In genomic region chrX:94524867-94525266, GRCh38 we compare ENCODE assay signal across 16 cellular contexts.
DNase-seq lines count a peak whose midpoint lies in the region; ATAC-seq, FAIRE-seq and TF ChIP-seq lines count a peak whose summit lies in the region.
"Had no signal": no experiment of that assay in that cellular context is flagged by ENCODE, and none has a peak within 500 bp of the region (broad histone marks: within the 10 kb centered on the region; RNA-seq: fewer than 3 reads in every experiment).

No MANE protein-coding gene starts in this region.

- H3K27ac ChIP-seq in GM23338 (ENCODE audit: low read depth) (no peak overlapping the region), OCI-LY7 (ENCODE audit: low read depth, low read length, poor library complexity, severe bottlenecking) (no peak overlapping the region), keratinocyte (ENCODE audit: control insufficient read depth, insufficient read depth, low read length) (no peak overlapping the region), right lobe of liver (no peak overlapping the region), upper lobe of left lung (no peak overlapping the region)

- no peak overlapping the region for H3K27ac Mint-ChIP-seq in GM23338
- H3K27ac Mint-ChIP-seq: activated CD8-positive, alpha-beta T cell treated with anti-CD3 and anti-CD28 coated beads, Interleukin-2, amount 10 ng/mL, durations not matched to agents 7 days and 5 days; dendritic cell treated with granulocyte-macrophage colony-stimulating factor and Interleukin-4, amounts not matched to agents 40 ng/mL and 50 ng/mL, for 4 days had no signal

- intact Hi-C loops in OCI-LY7 (cut with micrococcal nuclease; ENCODE audit: unreplicated experiment): no loop called here
- intact Hi-C loops in right lobe of liver (cut with DNase I): no loop called here

- BruUV-seq in OCI-LY7 (replicated peaks; lab: Mats Ljungman, UMichigan): no TSS peak

- WGBS in right lobe of liver (ENCODE audit: insufficient coverage, low coverage, low lambda C conversion rate, missing lambda C conversion rate): 27% methylated on average over 1 of the region's 1 CpG
- 33 to 63% methylated on average over 1 of the region's 1 CpG for WGBS in upper lobe of left lung, 2 donors

- H3K79me2 ChIP-seq in GM23338 (replicated peaks; ENCODE audit: insufficient read depth): no peaks in the 10 kb centered on the region
- no peaks in the 10 kb centered on the region for H3K79me2 ChIP-seq in OCI-LY7 (ENCODE audit: insufficient read depth, low read depth, low read length)
- H3K79me2 ChIP-seq in keratinocyte (ENCODE audit: control insufficient read depth, insufficient read depth, low read length): no peaks in the 10 kb centered on the region

- H3K36me3 Mint-ChIP-seq in GM23338 (ENCODE audit: low read depth): peaks cover 47% of the 10 kb centered on the region

- no peak overlapping the region for H3K9ac ChIP-seq in keratinocyte (ENCODE audit: control insufficient read depth, extremely low read depth, insufficient read depth, low read length)

- TF ChIP-seq POLR2A in right lobe of liver (IDR thresholded peaks at IDR 0.05) (no peak), upper lobe of left lung (IDR thresholded peaks at IDR 0.05) (no peak)

- peaks cover 1% of the 10 kb centered on the region for H3K27me3 Mint-ChIP-seq in GM23338 (ENCODE audit: insufficient read depth, low read depth, poor library complexity)
- H3K27me3 Mint-ChIP-seq: dendritic cell treated with granulocyte-macrophage colony-stimulating factor and Interleukin-4, amounts not matched to agents 40 ng/mL and 50 ng/mL, for 4 days had no signal

- DNase-seq in GM12865 (ENCODE audit: low read depth): peak; percentile 1
- DNase-seq in GM23338 (ENCODE audit: low spot score): peak; percentile 22
- no peak for DNase-seq in OCI-LY7 (ENCODE audit: low spot score)
- DNase-seq in keratinocyte (ENCODE audit: low read depth, low spot score): no peak
- no peak for DNase-seq in activated CD8-positive, alpha-beta memory T cell treated with anti-CD3 and anti-CD28 coated beads for 24 hours
- no peak for DNase-seq in right lobe of liver
- DNase-seq in upper lobe of left lung: no peak
- DNase-seq: activated CD8-positive, alpha-beta T cell treated with anti-CD3 and anti-CD28 coated beads, Interleukin-2, amount 10 ng/mL, durations not matched to agents 7 days and 5 days; activated effector memory CD4-positive, alpha-beta T cell treated with Interleukin-2 at 50 U/mL for 16 hours; aorta; C1 segment of cervical spinal cord; Kasumi-1; NCI-H2081 had no signal

- H3K9me2 ChIP-seq in GM23338 (ENCODE audit: insufficient read depth) (no peaks in the 10 kb centered on the region), OCI-LY7 (ENCODE audit: insufficient read depth, low read length) (no peaks in the 10 kb centered on the region)

- H3K4me3 ChIP-seq in GM12865 (ENCODE audit: low read depth, low read length) (no peak overlapping the region), GM23338 (no peak overlapping the region), OCI-LY7 (ENCODE audit: low read depth, low read length, poor library complexity, severe bottlenecking) (no peak overlapping the region), keratinocyte (ENCODE audit: control insufficient read depth in 2 of 3, extremely low read depth in 1 of 3, insufficient read depth in 2 of 3, low read depth in 1 of 3, low read length in 3 of 3) (no peak overlapping the region), right lobe of liver (no peak overlapping the region), upper lobe of left lung (no peak overlapping the region)

- H3K9me3 Mint-ChIP-seq in GM23338: peaks cover 19% of the 10 kb centered on the region; the same call in 2 of the 3 replicates
- H3K9me3 Mint-ChIP-seq: dendritic cell treated with granulocyte-macrophage colony-stimulating factor and Interleukin-4, amounts not matched to agents 40 ng/mL and 50 ng/mL, for 4 days had no signal

- H3K9me1 ChIP-seq in keratinocyte (ENCODE audit: control insufficient read depth, extremely low read depth, insufficient read depth, low read length): no peaks in the 10 kb centered on the region

- no peaks in the 10 kb centered on the region; the same call in 2 of the 3 replicates for H3K4me1 Mint-ChIP-seq in GM23338

- FAIRE-seq in keratinocyte (lab: Jason Lieb, UNC): no peak

- H4K20me1 ChIP-seq in GM23338 (replicated peaks; ENCODE audit: insufficient read depth) (no peaks in the 10 kb centered on the region), OCI-LY7 (ENCODE audit: insufficient read depth, low read length) (no peaks in the 10 kb centered on the region), keratinocyte (ENCODE audit: control insufficient read depth, extremely low read depth, insufficient read depth, low read length) (no peaks in the 10 kb centered on the region)

- POLR2A ChIA-PET in OCI-LY7 (lab: Charles Lee): no interaction called here

- no peak overlapping the region for H3K4me3 Mint-ChIP-seq in GM23338
- H3K4me3 Mint-ChIP-seq: activated CD8-positive, alpha-beta T cell treated with anti-CD3 and anti-CD28 coated beads, Interleukin-2, amount 10 ng/mL, durations not matched to agents 7 days and 5 days; dendritic cell treated with granulocyte-macrophage colony-stimulating factor and Interleukin-4, amounts not matched to agents 40 ng/mL and 50 ng/mL, for 4 days had no signal

- ATAC-seq in GM23338 (no peak), right lobe of liver (no peak), upper lobe of left lung (ENCODE audit: low FRiP score in 2 of 2) (no peak)
- ATAC-seq: activated CD8-positive, alpha-beta T cell treated with anti-CD3 and anti-CD28 coated beads, Interleukin-2, amount 10 ng/mL, durations not matched to agents 7 days and 5 days; esophagus mucosa; left lobe of liver had no signal

- peaks cover 9% of the 10 kb centered on the region; the same call in 1 of the 2 replicates for H3K36me3 ChIP-seq in GM23338 (ENCODE audit: insufficient read depth)
- H3K36me3 ChIP-seq in OCI-LY7 (ENCODE audit: insufficient read depth, low read length): no peaks in the 10 kb centered on the region
- no peaks in the 10 kb centered on the region for H3K36me3 ChIP-seq in keratinocyte (ENCODE audit: control insufficient read depth in 2 of 2, extremely low read depth in 1 of 2, insufficient read depth in 2 of 2, low read length in 2 of 2)
- no peaks in the 10 kb centered on the region for H3K36me3 ChIP-seq in right lobe of liver
- no peaks in the 10 kb centered on the region for H3K36me3 ChIP-seq in upper lobe of left lung

- no peaks in the 10 kb centered on the region for H3K9me3 ChIP-seq in OCI-LY7 (ENCODE audit: low read length)
- H3K9me3 ChIP-seq in keratinocyte (ENCODE audit: control insufficient read depth, low read depth, low read length): no peaks in the 10 kb centered on the region
- no peaks in the 10 kb centered on the region for H3K9me3 ChIP-seq in right lobe of liver
- H3K9me3 ChIP-seq in upper lobe of left lung: peaks cover 0 to 5% (median 3%) of the 10 kb centered on the region in 4 donors

- no peaks in the 10 kb centered on the region for H3K4me1 ChIP-seq in GM23338 (ENCODE audit: insufficient read depth)
- no peaks in the 10 kb centered on the region for H3K4me1 ChIP-seq in OCI-LY7 (ENCODE audit: insufficient read depth, low read length, poor library complexity, severe bottlenecking)
- H3K4me1 ChIP-seq in keratinocyte (ENCODE audit: control insufficient read depth, extremely low read depth, insufficient read depth, low read length): no peaks in the 10 kb centered on the region
- H3K4me1 ChIP-seq in right lobe of liver: no peaks in the 10 kb centered on the region
- no peaks in the 10 kb centered on the region for H3K4me1 ChIP-seq in upper lobe of left lung

- dilution Hi-C loops in keratinocyte (cut with MboI; ENCODE audit: extremely low pct_ligation_motif_present, low sequenced_read_pairs): no loop called here

- H3K4me2 ChIP-seq in GM23338: no peak overlapping the region
- no peak overlapping the region for H3K4me2 ChIP-seq in OCI-LY7 (ENCODE audit: low read length)
- H3K4me2 ChIP-seq in keratinocyte (ENCODE audit: control insufficient read depth, extremely low read depth, insufficient read depth, low read depth, low read length): no peak overlapping the region

- CTCF ChIA-PET in OCI-LY7 (lab: Charles Lee; ENCODE audit: unreplicated experiment): no interaction called here

- no peak for TF ChIP-seq CTCF in GM12865 (IDR thresholded peaks at IDR 0.05; ENCODE audit: insufficient read depth, low read depth, low read length, missing control alignments)
- peak; percentile 39 to 43; a peak in 2 of 4 replicates for TF ChIP-seq CTCF in GM23338 (conservative IDR thresholded peaks at IDR 0.05; ENCODE audit: low read depth in 2 of 2)
- peak; percentile 32; the same call in 1 of the 2 replicates for TF ChIP-seq CTCF in OCI-LY7 (conservative IDR thresholded peaks at IDR 0.05; ENCODE audit: low read length)
- TF ChIP-seq CTCF in keratinocyte (optimal IDR thresholded peaks at IDR 0.05 in 1 of 3, IDR thresholded peaks at IDR 0.05 in 1 of 3, conservative IDR thresholded peaks at IDR 0.05 in 1 of 3; ENCODE audit: extremely low read depth in 1 of 3, insufficient read depth in 2 of 3, low read length in 3 of 3): peak; percentile 23 to 55 (median 47)
- peak in 2 of 4 donors; percentile 7 to 8 for TF ChIP-seq CTCF in right lobe of liver (IDR thresholded peaks at IDR 0.05)
- no peak for TF ChIP-seq CTCF in upper lobe of left lung (IDR thresholded peaks at IDR 0.05)

- no peak overlapping the region for H2AFZ ChIP-seq in GM23338
- H2AFZ ChIP-seq in OCI-LY7 (ENCODE audit: low read length): no peak overlapping the region
- no peak overlapping the region for H2AFZ ChIP-seq in keratinocyte (ENCODE audit: control insufficient read depth, low read length)

- no peak for TF ChIP-seq EP300 in upper lobe of left lung (IDR thresholded peaks at IDR 0.05)

- H3F3A ChIP-seq in GM23338 (replicated peaks; ENCODE audit: low read depth): no peaks in the 10 kb centered on the region

- no peaks in the 10 kb centered on the region for H3K27me3 ChIP-seq in GM23338 (ENCODE audit: insufficient read depth)
- no peaks in the 10 kb centered on the region for H3K27me3 ChIP-seq in keratinocyte (ENCODE audit: control insufficient read depth, extremely low read depth, insufficient read depth, low read length)
- H3K27me3 ChIP-seq in right lobe of liver: no peaks in the 10 kb centered on the region
- no peaks in the 10 kb centered on the region for H3K27me3 ChIP-seq in upper lobe of left lung

TF ChIP-seq in GM23338, 12 proteins besides CTCF, POLR2A, EP300 and RAD21 (continues in another document):
- TF ChIP-seq EZH2phosphoT487 (IDR thresholded peaks at IDR 0.05; ENCODE audit: unreplicated experiment) (no peak), JUNB (IDR thresholded peaks at IDR 0.05; ENCODE audit: unreplicated experiment) (no peak), ETS1 (IDR thresholded peaks at IDR 0.05) (no peak), STAT1 (IDR thresholded peaks at IDR 0.05; ENCODE audit: unreplicated experiment) (no peak)

Comparison
In these comparisons a context has a peak if more than half of its experiments do, and no peak if none do; other contexts are left out.
1. DNase-seq: peak in GM12865 (single experiment) and GM23338 (single experiment); none in OCI-LY7 (single experiment), keratinocyte (single experiment), activated CD8-positive, alpha-beta memory T cell treated with anti-CD3 and anti-CD28 coated beads for 24 hours (single experiment), right lobe of liver (0 of 3) and upper lobe of left lung (0 of 2).
2. CTCF ChIP-seq: peak in GM23338 (2 of 2), OCI-LY7 (single experiment) and keratinocyte (3 of 3); none in GM12865 (single experiment) and upper lobe of left lung (0 of 6).